1 cellular context compared by ENCODE assay signal in the genomic region with DNA sequence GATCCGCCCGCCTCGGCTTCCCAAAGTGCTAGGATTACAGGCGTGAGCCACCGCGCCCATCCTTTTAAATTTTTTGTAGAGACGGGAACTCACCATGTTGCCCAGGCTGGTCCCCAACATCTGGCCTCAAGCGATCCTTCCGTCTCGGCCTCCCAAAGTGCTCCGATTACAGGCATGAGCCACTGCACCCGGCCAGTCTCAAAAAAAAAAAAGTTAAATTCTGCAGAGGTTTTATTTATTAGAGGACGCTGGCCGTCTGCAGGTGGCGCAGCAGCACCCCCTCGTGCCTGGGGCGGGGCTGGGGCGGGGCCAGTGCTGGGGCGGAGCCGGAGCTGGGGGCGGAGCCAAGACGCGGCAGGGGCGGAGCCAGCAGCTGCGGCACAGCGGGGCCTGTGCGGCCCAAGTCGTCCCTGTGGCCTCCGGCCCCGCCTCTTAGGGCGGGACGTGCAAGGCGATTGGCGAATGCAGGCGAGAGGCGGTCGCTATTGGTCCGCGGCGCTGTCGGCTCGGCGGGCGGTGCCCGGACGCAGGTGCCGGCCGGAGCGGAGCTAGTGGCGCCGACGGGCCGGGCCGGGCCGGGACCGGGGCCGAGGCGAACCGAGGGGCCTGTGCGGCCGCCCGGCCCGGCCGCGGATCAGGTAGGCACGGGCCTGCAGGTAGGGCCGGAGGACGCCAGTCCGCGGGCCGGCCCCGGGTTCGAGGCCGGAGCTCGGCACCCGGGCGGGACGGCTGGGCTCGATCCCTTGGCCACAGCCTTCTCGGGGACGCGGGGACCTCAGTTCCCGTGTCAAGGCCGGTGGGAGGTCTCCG.
TF ChIP-seq lines count a peak whose summit lies in the region.

A gene with protein sequence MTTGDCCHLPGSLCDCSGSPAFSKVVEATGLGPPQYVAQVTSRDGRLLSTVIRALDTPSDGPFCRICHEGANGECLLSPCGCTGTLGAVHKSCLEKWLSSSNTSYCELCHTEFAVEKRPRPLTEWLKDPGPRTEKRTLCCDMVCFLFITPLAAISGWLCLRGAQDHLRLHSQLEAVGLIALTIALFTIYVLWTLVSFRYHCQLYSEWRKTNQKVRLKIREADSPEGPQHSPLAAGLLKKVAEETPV (plus strand): TSS at position 523 of the 810 bp plus-strand sequence. CDS start 8,536 bp downstream, outside the sequence.

TF ChIP-seq in K562, 482 proteins besides CTCF, POLR2A, EP300 and RAD21 (continued from another document and continues in another):
- TF ChIP-seq, protein P1, sequence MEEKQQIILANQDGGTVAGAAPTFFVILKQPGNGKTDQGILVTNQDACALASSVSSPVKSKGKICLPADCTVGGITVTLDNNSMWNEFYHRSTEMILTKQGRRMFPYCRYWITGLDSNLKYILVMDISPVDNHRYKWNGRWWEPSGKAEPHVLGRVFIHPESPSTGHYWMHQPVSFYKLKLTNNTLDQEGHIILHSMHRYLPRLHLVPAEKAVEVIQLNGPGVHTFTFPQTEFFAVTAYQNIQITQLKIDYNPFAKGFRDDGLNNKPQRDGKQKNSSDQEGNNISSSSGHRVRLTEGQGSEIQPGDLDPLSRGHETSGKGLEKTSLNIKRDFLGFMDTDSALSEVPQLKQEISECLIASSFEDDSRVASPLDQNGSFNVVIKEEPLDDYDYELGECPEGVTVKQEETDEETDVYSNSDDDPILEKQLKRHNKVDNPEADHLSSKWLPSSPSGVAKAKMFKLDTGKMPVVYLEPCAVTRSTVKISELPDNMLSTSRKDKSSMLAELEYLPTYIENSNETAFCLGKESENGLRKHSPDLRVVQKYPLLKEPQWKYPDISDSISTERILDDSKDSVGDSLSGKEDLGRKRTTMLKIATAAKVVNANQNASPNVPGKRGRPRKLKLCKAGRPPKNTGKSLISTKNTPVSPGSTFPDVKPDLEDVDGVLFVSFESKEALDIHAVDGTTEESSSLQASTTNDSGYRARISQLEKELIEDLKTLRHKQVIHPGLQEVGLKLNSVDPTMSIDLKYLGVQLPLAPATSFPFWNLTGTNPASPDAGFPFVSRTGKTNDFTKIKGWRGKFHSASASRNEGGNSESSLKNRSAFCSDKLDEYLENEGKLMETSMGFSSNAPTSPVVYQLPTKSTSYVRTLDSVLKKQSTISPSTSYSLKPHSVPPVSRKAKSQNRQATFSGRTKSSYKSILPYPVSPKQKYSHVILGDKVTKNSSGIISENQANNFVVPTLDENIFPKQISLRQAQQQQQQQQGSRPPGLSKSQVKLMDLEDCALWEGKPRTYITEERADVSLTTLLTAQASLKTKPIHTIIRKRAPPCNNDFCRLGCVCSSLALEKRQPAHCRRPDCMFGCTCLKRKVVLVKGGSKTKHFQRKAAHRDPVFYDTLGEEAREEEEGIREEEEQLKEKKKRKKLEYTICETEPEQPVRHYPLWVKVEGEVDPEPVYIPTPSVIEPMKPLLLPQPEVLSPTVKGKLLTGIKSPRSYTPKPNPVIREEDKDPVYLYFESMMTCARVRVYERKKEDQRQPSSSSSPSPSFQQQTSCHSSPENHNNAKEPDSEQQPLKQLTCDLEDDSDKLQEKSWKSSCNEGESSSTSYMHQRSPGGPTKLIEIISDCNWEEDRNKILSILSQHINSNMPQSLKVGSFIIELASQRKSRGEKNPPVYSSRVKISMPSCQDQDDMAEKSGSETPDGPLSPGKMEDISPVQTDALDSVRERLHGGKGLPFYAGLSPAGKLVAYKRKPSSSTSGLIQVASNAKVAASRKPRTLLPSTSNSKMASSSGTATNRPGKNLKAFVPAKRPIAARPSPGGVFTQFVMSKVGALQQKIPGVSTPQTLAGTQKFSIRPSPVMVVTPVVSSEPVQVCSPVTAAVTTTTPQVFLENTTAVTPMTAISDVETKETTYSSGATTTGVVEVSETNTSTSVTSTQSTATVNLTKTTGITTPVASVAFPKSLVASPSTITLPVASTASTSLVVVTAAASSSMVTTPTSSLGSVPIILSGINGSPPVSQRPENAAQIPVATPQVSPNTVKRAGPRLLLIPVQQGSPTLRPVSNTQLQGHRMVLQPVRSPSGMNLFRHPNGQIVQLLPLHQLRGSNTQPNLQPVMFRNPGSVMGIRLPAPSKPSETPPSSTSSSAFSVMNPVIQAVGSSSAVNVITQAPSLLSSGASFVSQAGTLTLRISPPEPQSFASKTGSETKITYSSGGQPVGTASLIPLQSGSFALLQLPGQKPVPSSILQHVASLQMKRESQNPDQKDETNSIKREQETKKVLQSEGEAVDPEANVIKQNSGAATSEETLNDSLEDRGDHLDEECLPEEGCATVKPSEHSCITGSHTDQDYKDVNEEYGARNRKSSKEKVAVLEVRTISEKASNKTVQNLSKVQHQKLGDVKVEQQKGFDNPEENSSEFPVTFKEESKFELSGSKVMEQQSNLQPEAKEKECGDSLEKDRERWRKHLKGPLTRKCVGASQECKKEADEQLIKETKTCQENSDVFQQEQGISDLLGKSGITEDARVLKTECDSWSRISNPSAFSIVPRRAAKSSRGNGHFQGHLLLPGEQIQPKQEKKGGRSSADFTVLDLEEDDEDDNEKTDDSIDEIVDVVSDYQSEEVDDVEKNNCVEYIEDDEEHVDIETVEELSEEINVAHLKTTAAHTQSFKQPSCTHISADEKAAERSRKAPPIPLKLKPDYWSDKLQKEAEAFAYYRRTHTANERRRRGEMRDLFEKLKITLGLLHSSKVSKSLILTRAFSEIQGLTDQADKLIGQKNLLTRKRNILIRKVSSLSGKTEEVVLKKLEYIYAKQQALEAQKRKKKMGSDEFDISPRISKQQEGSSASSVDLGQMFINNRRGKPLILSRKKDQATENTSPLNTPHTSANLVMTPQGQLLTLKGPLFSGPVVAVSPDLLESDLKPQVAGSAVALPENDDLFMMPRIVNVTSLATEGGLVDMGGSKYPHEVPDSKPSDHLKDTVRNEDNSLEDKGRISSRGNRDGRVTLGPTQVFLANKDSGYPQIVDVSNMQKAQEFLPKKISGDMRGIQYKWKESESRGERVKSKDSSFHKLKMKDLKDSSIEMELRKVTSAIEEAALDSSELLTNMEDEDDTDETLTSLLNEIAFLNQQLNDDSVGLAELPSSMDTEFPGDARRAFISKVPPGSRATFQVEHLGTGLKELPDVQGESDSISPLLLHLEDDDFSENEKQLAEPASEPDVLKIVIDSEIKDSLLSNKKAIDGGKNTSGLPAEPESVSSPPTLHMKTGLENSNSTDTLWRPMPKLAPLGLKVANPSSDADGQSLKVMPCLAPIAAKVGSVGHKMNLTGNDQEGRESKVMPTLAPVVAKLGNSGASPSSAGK (IDR thresholded peaks at IDR 0.05): no peak
- TF ChIP-seq TSC22D4 (tag; IDR thresholded peaks at IDR 0.05) (no peak), NR2F6 (CRISPR knock-in tag; IDR thresholded peaks at IDR 0.05) (no peak), DMBX1 (CRISPR knock-in tag; IDR thresholded peaks at IDR 0.05; ENCODE audit: borderline replicate concordance) (no peak), RFX7 (CRISPR knock-in tag; IDR thresholded peaks at IDR 0.05) (no peak), ZNF408 (CRISPR knock-in tag; IDR thresholded peaks at IDR 0.05; ENCODE audit: low read depth) (no peak), RHOXF2B (CRISPR knock-in tag; conservative IDR thresholded peaks at IDR 0.05) (no peak), ARNT (IDR thresholded peaks at IDR 0.05) (no peak), KLF16 (IDR thresholded peaks at IDR 0.05) (no peak), CHD1 (IDR thresholded peaks at IDR 0.05; ENCODE audit: low read length) (no peak), PHB (CRISPR knock-in tag; IDR thresholded peaks at IDR 0.05) (no peak), HNRNPH1 (optimal IDR thresholded peaks at IDR 0.05; ENCODE audit: low read depth, low read length) (no peak), YY1 (IDR thresholded peaks at IDR 0.05; ENCODE audit: borderline replicate concordance in 1 of 3, control insufficient read depth in 1 of 3, extremely low read depth in 1 of 3, insufficient read depth in 3 of 3, insufficient read length in 1 of 3, insufficient replicate concordance in 2 of 3, low read depth in 1 of 3, low read length in 2 of 3) (no peak), RUNX1 (IDR thresholded peaks at IDR 0.05; ENCODE audit: low read depth) (no peak), ZNF347 (CRISPR knock-in tag; IDR thresholded peaks at IDR 0.05; ENCODE audit: low read depth) (no peak), IFI16 (CRISPR knock-in tag; IDR thresholded peaks at IDR 0.05) (no peak), MED1 (CRISPR knock-in tag; IDR thresholded peaks at IDR 0.05; ENCODE audit: borderline replicate concordance) (no peak), ZFPM2 (CRISPR knock-in tag; IDR thresholded peaks at IDR 0.05) (no peak), SIX5 (IDR thresholded peaks at IDR 0.05; ENCODE audit: borderline replicate concordance in 1 of 2, insufficient read depth in 1 of 2, low read depth in 1 of 2, low read length in 2 of 2) (no peak), IRF2 (CRISPR knock-in tag; IDR thresholded peaks at IDR 0.05) (no peak)
- TF ChIP-seq, protein P2, sequence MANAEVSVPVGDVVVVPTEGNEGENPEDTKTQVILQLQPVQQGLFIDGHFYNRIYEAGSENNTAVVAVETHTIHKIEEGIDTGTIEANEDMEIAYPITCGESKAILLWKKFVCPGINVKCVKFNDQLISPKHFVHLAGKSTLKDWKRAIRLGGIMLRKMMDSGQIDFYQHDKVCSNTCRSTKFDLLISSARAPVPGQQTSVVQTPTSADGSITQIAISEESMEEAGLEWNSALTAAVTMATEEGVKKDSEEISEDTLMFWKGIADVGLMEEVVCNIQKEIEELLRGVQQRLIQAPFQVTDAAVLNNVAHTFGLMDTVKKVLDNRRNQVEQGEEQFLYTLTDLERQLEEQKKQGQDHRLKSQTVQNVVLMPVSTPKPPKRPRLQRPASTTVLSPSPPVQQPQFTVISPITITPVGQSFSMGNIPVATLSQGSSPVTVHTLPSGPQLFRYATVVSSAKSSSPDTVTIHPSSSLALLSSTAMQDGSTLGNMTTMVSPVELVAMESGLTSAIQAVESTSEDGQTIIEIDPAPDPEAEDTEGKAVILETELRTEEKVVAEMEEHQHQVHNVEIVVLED (CRISPR knock-in tag; IDR thresholded peaks at IDR 0.05): peak; percentile 49
- TF ChIP-seq, protein P3, sequence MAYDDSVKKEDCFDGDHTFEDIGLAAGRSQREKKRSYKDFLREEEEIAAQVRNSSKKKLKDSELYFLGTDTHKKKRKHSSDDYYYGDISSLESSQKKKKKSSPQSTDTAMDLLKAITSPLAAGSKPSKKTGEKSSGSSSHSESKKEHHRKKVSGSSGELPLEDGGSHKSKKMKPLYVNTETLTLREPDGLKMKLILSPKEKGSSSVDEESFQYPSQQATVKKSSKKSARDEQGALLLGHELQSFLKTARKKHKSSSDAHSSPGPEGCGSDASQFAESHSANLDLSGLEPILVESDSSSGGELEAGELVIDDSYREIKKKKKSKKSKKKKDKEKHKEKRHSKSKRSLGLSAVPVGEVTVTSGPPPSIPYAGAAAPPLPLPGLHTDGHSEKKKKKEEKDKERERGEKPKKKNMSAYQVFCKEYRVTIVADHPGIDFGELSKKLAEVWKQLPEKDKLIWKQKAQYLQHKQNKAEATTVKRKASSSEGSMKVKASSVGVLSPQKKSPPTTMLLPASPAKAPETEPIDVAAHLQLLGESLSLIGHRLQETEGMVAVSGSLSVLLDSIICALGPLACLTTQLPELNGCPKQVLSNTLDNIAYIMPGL (CRISPR knock-in tag; IDR thresholded peaks at IDR 0.05): no peak
- TF ChIP-seq, protein P4, sequence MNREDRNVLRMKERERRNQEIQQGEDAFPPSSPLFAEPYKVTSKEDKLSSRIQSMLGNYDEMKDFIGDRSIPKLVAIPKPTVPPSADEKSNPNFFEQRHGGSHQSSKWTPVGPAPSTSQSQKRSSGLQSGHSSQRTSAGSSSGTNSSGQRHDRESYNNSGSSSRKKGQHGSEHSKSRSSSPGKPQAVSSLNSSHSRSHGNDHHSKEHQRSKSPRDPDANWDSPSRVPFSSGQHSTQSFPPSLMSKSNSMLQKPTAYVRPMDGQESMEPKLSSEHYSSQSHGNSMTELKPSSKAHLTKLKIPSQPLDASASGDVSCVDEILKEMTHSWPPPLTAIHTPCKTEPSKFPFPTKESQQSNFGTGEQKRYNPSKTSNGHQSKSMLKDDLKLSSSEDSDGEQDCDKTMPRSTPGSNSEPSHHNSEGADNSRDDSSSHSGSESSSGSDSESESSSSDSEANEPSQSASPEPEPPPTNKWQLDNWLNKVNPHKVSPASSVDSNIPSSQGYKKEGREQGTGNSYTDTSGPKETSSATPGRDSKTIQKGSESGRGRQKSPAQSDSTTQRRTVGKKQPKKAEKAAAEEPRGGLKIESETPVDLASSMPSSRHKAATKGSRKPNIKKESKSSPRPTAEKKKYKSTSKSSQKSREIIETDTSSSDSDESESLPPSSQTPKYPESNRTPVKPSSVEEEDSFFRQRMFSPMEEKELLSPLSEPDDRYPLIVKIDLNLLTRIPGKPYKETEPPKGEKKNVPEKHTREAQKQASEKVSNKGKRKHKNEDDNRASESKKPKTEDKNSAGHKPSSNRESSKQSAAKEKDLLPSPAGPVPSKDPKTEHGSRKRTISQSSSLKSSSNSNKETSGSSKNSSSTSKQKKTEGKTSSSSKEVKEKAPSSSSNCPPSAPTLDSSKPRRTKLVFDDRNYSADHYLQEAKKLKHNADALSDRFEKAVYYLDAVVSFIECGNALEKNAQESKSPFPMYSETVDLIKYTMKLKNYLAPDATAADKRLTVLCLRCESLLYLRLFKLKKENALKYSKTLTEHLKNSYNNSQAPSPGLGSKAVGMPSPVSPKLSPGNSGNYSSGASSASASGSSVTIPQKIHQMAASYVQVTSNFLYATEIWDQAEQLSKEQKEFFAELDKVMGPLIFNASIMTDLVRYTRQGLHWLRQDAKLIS (CRISPR knock-in tag; IDR thresholded peaks at IDR 0.05): no peak
- TF ChIP-seq, protein P5, sequence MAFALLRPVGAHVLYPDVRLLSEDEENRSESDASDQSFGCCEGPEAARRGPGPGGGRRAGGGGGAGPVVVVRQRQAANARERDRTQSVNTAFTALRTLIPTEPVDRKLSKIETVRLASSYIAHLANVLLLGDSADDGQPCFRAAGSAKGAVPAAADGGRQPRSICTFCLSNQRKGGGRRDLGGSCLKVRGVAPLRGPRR (CRISPR knock-in tag; IDR thresholded peaks at IDR 0.05): no peak
- TF ChIP-seq, protein P6, sequence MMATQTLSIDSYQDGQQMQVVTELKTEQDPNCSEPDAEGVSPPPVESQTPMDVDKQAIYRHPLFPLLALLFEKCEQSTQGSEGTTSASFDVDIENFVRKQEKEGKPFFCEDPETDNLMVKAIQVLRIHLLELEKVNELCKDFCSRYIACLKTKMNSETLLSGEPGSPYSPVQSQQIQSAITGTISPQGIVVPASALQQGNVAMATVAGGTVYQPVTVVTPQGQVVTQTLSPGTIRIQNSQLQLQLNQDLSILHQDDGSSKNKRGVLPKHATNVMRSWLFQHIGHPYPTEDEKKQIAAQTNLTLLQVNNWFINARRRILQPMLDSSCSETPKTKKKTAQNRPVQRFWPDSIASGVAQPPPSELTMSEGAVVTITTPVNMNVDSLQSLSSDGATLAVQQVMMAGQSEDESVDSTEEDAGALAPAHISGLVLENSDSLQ (IDR thresholded peaks at IDR 0.05): peak; percentile 98
- TF ChIP-seq, protein P7, sequence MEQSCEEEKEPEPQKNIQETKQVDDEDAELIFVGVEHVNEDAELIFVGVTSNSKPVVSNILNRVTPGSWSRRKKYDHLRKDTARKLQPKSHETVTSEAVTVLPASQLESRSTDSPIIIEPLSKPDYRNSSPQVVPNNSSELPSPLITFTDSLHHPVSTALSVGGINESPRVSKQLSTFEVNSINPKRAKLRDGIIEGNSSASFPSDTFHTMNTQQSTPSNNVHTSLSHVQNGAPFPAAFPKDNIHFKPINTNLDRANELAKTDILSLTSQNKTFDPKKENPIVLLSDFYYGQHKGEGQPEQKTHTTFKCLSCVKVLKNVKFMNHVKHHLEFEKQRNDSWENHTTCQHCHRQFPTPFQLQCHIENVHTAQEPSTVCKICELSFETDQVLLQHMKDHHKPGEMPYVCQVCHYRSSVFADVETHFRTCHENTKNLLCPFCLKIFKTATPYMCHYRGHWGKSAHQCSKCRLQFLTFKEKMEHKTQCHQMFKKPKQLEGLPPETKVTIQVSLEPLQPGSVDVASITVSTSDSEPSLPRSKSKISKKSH (CRISPR knock-in tag; IDR thresholded peaks at IDR 0.05): no peak
